Comparison of ENCODE assay signal across 13 cellular contexts in the genomic region with DNA sequence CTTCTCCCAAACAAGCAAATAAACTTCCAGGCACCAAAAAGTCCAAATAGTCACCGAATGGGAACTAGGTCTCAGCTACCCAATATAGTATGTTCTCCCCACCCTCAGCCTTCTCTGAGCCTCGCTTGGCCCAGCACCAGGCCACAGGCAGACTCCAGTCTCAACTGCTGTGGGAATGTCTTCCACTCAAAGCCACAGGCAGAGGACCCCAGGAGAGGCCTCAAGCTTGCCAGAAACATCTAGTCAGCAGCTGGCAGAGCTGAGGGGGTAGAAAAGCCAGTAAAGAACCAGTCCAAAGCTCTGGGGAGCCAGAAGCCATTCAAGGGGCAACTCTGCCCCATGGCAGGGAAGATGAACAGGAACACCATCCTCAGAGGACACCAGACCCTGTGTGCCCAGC. TPM values are rescaled to one million over a fixed set of nuclear protein-coding genes. Genes with fewer than 3 reads are reported as not detected.
DNase-seq lines count a peak whose midpoint lies in the region; TF ChIP-seq lines count a peak whose summit lies in the region.
"Had no signal": no experiment of that assay in that cellular context is flagged by ENCODE, and none has a peak within 500 bp of the region (broad histone marks: within the 10 kb centered on the region; RNA-seq: fewer than 3 reads in every experiment).

No MANE protein-coding gene starts in this region.

- H4K20me1 ChIP-seq in DOHH2 (ENCODE audit: control insufficient read depth, insufficient read depth, low read depth, low read length), result no peaks in the 10 kb centered on the region

- H3K4me2 ChIP-seq in DOHH2 (ENCODE audit: low read length), result peak overlapping the region; percentile 58; the same call in 1 of the 2 replicates
- H3K4me2 ChIP-seq in parathyroid adenoma (ENCODE audit: low read length), result no peak overlapping the region

- DNase-seq in MG63 (peak; percentile 59), DMS153 treated with DMSO at 0.1 percent for 48 hours (lab: John Stamatoyannopoulos, UW; ENCODE audit: unreplicated experiment) (no peak), mucosa of gallbladder (ENCODE audit: low spot score) (no peak)
- DNase-seq in stimulated activated CD4-positive, alpha-beta T cell treated with anti-CD3 and anti-CD28 coated beads, Interleukin-4, amount 100 ng/mL, for 24 hours, result no peak
- DNase-seq: activated CD4-positive, CD25-positive, alpha-beta regulatory T cell treated with anti-CD3 and anti-CD28 coated beads, Interleukin-2, amount 50 U/mL, for 72 hours; amniotic stem cell; DMS79; hippocampal formation; NCI-H446; stimulated activated CD4-positive, alpha-beta T cell treated with anti-CD3 and anti-CD28 coated beads, Interleukin-12 subunit alpha, Interleukin-12 subunit beta, amount 100 ng/mL, for 4 hours had no signal

- H3K36me3 ChIP-seq in DOHH2 (ENCODE audit: control insufficient read depth, low read length) (peaks cover 18% of the 10 kb centered on the region), MG63 (no peaks in the 10 kb centered on the region; the same call in 1 of the 2 replicates), parathyroid adenoma (ENCODE audit: control insufficient read depth, insufficient read depth, low read length) (no peaks in the 10 kb centered on the region)

- 0 out of 2 replicates have a peak overlapping the region, but pooled peaks have one; percentile 35 for H3K4me3 ChIP-seq in DOHH2 (ENCODE audit: low read length)
- H3K4me3 ChIP-seq in MG63, result no peak overlapping the region
- H3K4me3 ChIP-seq in parathyroid adenoma (ENCODE audit: low read depth, low read length), result no peak overlapping the region

- no peak overlapping the region for H2AFZ ChIP-seq in parathyroid adenoma

- H3K9me3 ChIP-seq in DOHH2 (ENCODE audit: control insufficient read depth, insufficient read depth, low read length), result no peaks in the 10 kb centered on the region
- H3K9me3 ChIP-seq in MG63, result 0 out of 2 replicates have a peak, but pooled peaks cover 2% of the 10 kb centered on the region
- H3K9me3 ChIP-seq in parathyroid adenoma (ENCODE audit: control insufficient read depth, low read length), result no peaks in the 10 kb centered on the region

- TF ChIP-seq CTCF in DOHH2 (IDR thresholded peaks at IDR 0.05; ENCODE audit: low read depth, low read length, poor library complexity, severe bottlenecking) (no peak), parathyroid adenoma (IDR thresholded peaks at IDR 0.05) (no peak)

- no peaks in the 10 kb centered on the region for H3K27me3 ChIP-seq in DOHH2 (ENCODE audit: control insufficient read depth, low read length)
- no peaks in the 10 kb centered on the region for H3K27me3 ChIP-seq in MG63
- H3K27me3 ChIP-seq in parathyroid adenoma (ENCODE audit: control insufficient read depth, insufficient read depth, low read length), result no peaks in the 10 kb centered on the region

- peaks cover 68% of the 10 kb centered on the region for H3K4me1 ChIP-seq in DOHH2 (ENCODE audit: control insufficient read depth, low read length)
- H3K4me1 ChIP-seq in parathyroid adenoma, result no peaks in the 10 kb centered on the region

- H3K9me2 ChIP-seq in DOHH2 (replicated peaks; ENCODE audit: control insufficient read depth, low read length), result no peaks in the 10 kb centered on the region; the same call in 1 of the 2 replicates

- H3K79me2 ChIP-seq in DOHH2 (ENCODE audit: control insufficient read depth, low read length) (peaks cover 10% of the 10 kb centered on the region), parathyroid adenoma (no peaks in the 10 kb centered on the region)

- 0 out of 2 replicates have a peak, but pooled peaks cover 2% of the 10 kb centered on the region for H3F3A ChIP-seq in DOHH2 (ENCODE audit: control insufficient read depth, insufficient read depth)

- H3K27ac ChIP-seq in DOHH2 (ENCODE audit: low read depth, low read length), result peak overlapping the region; percentile 87
- peak overlapping the region; percentile 66 for H3K27ac ChIP-seq in cingulate gyrus (ENCODE audit: low read depth, low read length)
- peak overlapping the region; percentile 22 for H3K27ac ChIP-seq in parathyroid adenoma

- H3K9ac ChIP-seq in parathyroid adenoma, result no peak overlapping the region

RNA-seq across cellular contexts. Expression of gene FMNL3, which starts 41.8 kb away (rescaled TPM):
- 8.8 and 12.8 TPM in 2 replicates for total RNA-seq in MG63 (2014; rRNA removed; shearing (Covaris generic); ENCODE audit: low replicate concordance)
- total RNA-seq in mucosa of gallbladder, result 27.8 TPM

RNA-seq across cellular contexts. Expression of gene PRPF40B, which starts 42.0 kb away (rescaled TPM):
- total RNA-seq in MG63 (2014; rRNA removed; shearing (Covaris generic); ENCODE audit: low replicate concordance), result 4.8 and 8.6 TPM in 2 replicates
- 33.4 TPM for total RNA-seq in mucosa of gallbladder

RNA-seq across cellular contexts. Expression of gene FAM186B, which starts 59.9 kb away (rescaled TPM):
- total RNA-seq in MG63 (2014; rRNA removed; shearing (Covaris generic); ENCODE audit: low replicate concordance), result not detected in 2 replicates
- 0.32 TPM for total RNA-seq in mucosa of gallbladder

Comparison
In these comparisons a context has a peak if more than half of its experiments do, and no peak if none do; other contexts are left out.
1. H3K27ac ChIP-seq: peak in every context shown above with its lines; median percentile 87 in DOHH2; 66 in cingulate gyrus; 22 in parathyroid adenoma.